8 cellular contexts compared by ENCODE assay signal in genomic region chr7:99374121-99375064, GRCh38. TPM values are rescaled to one million over a fixed set of nuclear protein-coding genes. Genes with fewer than 3 reads are reported as not detected.
DNase-seq lines count a peak whose midpoint lies in the region; TF ChIP-seq lines count a peak whose summit lies in the region.

Gene ARPC1B (plus strand): TSS chr7:99374730. CDS start chr7:99385715, 10,985 bp downstream.

- H3K27ac ChIP-seq in VCaP (peak within 1 kb of the TSS; percentile 76), mammary epithelial cell (ENCODE audit: insufficient read depth, low read depth, low read length) (peak within 1 kb of the TSS; percentile 53)

- H3K9ac ChIP-seq in mammary epithelial cell (ENCODE audit: insufficient read depth, low read length) = no peak within 1 kb of the TSS

- no peaks in the 10 kb centered on the region for H3K27me3 ChIP-seq in mammary epithelial cell (ENCODE audit: insufficient read depth, low read length)

- intact Hi-C loops in mammary epithelial cell (cut with micrococcal nuclease) = loop anchor here (1.0 kb wide), 1 partner anchor 34 kb away; the partner anchor contains the start of genes BUD31 and PDAP1

- no peaks in the 10 kb centered on the region for H4K20me1 ChIP-seq in mammary epithelial cell (ENCODE audit: insufficient read depth, low read length)

- dilution Hi-C loops in mammary epithelial cell (cut with HindIII; ENCODE audit: low sequenced_read_pairs) = no loop called here

- CTCF ChIA-PET in mammary epithelial cell (lab: Charles Lee; ENCODE audit: low non-redundant PET) = no interaction called here

- H3K36me3 ChIP-seq in mammary epithelial cell (ENCODE audit: insufficient read depth, low read length) = peaks cover 3% of the 10 kb centered on the region

- peak within 1 kb of the TSS; percentile 94 for H3K4me2 ChIP-seq in mammary epithelial cell (ENCODE audit: insufficient read depth, low read depth, low read length)

- DNase-seq in NCI-H1417 (lab: John Stamatoyannopoulos, UW) (peak; percentile 67 to 73 (median 70)), NCI-H1417 treated with DMSO at 0.1 percent for 48 hours (lab: John Stamatoyannopoulos, UW) (no peak), HFF-Myc (ENCODE audit: extremely low read depth, low read depth) (no peak), NAMALWA (ENCODE audit: low spot score) (peak; percentile 90), mammary epithelial cell (peak; percentile 71), islet precursor cell (peak; percentile 91)
- DNase-seq in stimulated activated CD4-positive, alpha-beta T cell treated with anti-CD3 and anti-CD28 coated beads, Interleukin-15, amount 100 ng/mL, for 48 hours (ENCODE audit: low read depth in 2 of 2) = peak; percentile 71 to 87

- peaks cover 27% of the 10 kb centered on the region for H3K4me1 ChIP-seq in mammary epithelial cell (ENCODE audit: insufficient read depth, low read length)

- peaks cover 44% of the 10 kb centered on the region for H3K79me2 ChIP-seq in mammary epithelial cell (ENCODE audit: insufficient read depth, low read length)

- H3K9me3 ChIP-seq in mammary epithelial cell (replicated peaks; ENCODE audit: insufficient read depth, low read length) = no peaks in the 10 kb centered on the region

- TF ChIP-seq CTCF in HFF-Myc (IDR thresholded peaks at IDR 0.05; ENCODE audit: low read depth, low read length, missing control alignments) = no peak
- TF ChIP-seq CTCF in VCaP (conservative IDR thresholded peaks at IDR 0.05) = no peak
- no peak for TF ChIP-seq CTCF in mammary epithelial cell (conservative IDR thresholded peaks at IDR 0.05 in 1 of 2, IDR thresholded peaks at IDR 0.05 in 1 of 2; ENCODE audit: extremely low read depth in 1 of 2, insufficient read depth in 1 of 2, low read depth in 1 of 2, low read length in 2 of 2)

- no TSS peak for BruUV-seq in mammary epithelial cell (replicated peaks; lab: Mats Ljungman, UMichigan)

- 3% methylated on average over 13 of the region's 94 CpGs for WGBS in mammary epithelial cell (ENCODE audit: low coverage, missing lambda C conversion rate)

- H3K4me3 ChIP-seq in HFF-Myc (replicated peaks; ENCODE audit: low read depth, low read length) (peak within 1 kb of the TSS; percentile 63), mammary epithelial cell (replicated peaks in 1 of 3; ENCODE audit: insufficient read depth in 1 of 3, low read depth in 2 of 3, low read length in 3 of 3) (peak within 1 kb of the TSS; percentile 64 to 82 (median 79))

- H2AFZ ChIP-seq in mammary epithelial cell (ENCODE audit: low read depth, low read length) = peak within 1 kb of the TSS; percentile 84

- in situ Hi-C loops in mammary epithelial cell (cut with MboI; ENCODE audit: low sequenced_read_pairs in 2 of 2) = no loop called here

RNA-seq across cellular contexts. Expression of gene ARPC1B, which starts in this region (rescaled TPM):
- total RNA-seq in mammary epithelial cell = 100 to 1,000 TPM; 196 to 228 TPM
- polyA plus RNA-seq in mammary epithelial cell = 547 TPM
- 215 TPM for polyA minus RNA-seq in mammary epithelial cell

Comparison
In these comparisons a context has a peak if more than half of its experiments do, and no peak if none do; other contexts are left out.
1. DNase-seq: peak in NCI-H1417 (3 of 3), NAMALWA (single experiment), mammary epithelial cell (single experiment), islet precursor cell (single experiment) and stimulated activated CD4-positive, alpha-beta T cell treated with anti-CD3 and anti-CD28 coated beads, Interleukin-15, amount 100 ng/mL, for 48 hours (2 of 2); none in NCI-H1417 treated with DMSO at 0.1 percent for 48 hours (single experiment) and HFF-Myc (single experiment).